In genomic region chr9:115442054-115442453, GRCh38 we compare ENCODE assay signal across 22 cellular contexts.
DNase-seq lines count a peak whose midpoint lies in the region; ATAC-seq and TF ChIP-seq lines count a peak whose summit lies in the region.
"Had no signal": no experiment of that assay in that cellular context is flagged by ENCODE, and none has a peak within 500 bp of the region (broad histone marks: within the 10 kb centered on the region; RNA-seq: fewer than 3 reads in every experiment).

No MANE protein-coding gene starts in this region.

- intact Hi-C loops in esophagus squamous epithelium (cut with DNase I): no loop called here

- TF ChIP-seq CTCF in esophagus squamous epithelium (IDR thresholded peaks at IDR 0.05): no peak

- H3K9me3 ChIP-seq in adipocyte (ENCODE audit: control insufficient read depth, low read length) (no peaks in the 10 kb centered on the region), esophagus squamous epithelium (no peaks in the 10 kb centered on the region), stomach smooth muscle (ENCODE audit: control insufficient read depth in 2 of 2, low read length in 2 of 2) (no peaks in the 10 kb centered on the region)
- H3K9me3 ChIP-seq: BLaER1, spleen had no signal

- H3K9ac ChIP-seq in adipocyte (ENCODE audit: low read length): peak overlapping the region; percentile 7
- H3K9ac ChIP-seq in stomach smooth muscle (ENCODE audit: low read length in 2 of 2): no peak overlapping the region
- H3K9ac ChIP-seq: BLaER1 had no signal

- TF ChIP-seq POLR2A in esophagus squamous epithelium (IDR thresholded peaks at IDR 0.05): no peak

- no peaks in the 10 kb centered on the region for H3K36me3 ChIP-seq in adipocyte (ENCODE audit: control insufficient read depth, insufficient read depth, low read length, severe bottlenecking)
- no peaks in the 10 kb centered on the region for H3K36me3 ChIP-seq in esophagus squamous epithelium
- no peaks in the 10 kb centered on the region for H3K36me3 ChIP-seq in stomach smooth muscle (ENCODE audit: control insufficient read depth in 2 of 2, insufficient read depth in 2 of 2, low read length in 2 of 2)
- H3K36me3 ChIP-seq: BLaER1, spleen had no signal

- no peaks in the 10 kb centered on the region for H3K27me3 ChIP-seq in adipocyte (replicated peaks; ENCODE audit: control insufficient read depth, insufficient read depth, low read length)
- H3K27me3 ChIP-seq in esophagus squamous epithelium: no peaks in the 10 kb centered on the region
- H3K27me3 ChIP-seq in stomach smooth muscle (ENCODE audit: control insufficient read depth in 1 of 2, insufficient read depth in 2 of 2, low read length in 2 of 2): no peaks in the 10 kb centered on the region
- H3K27me3 ChIP-seq: BLaER1, spleen had no signal

- ATAC-seq in GM19463 (IDR thresholded peaks at IDR 0.05; ENCODE audit: unreplicated experiment): no peak
- ATAC-seq: GM12878; naive thymus-derived CD8-positive, alpha-beta T cell had no signal

- DNase-seq in adipocyte (ENCODE audit: low read depth) (peak; percentile 56), esophagus squamous epithelium (lab: John Stamatoyannopoulos, UW) (no peak), kidney glomerular epithelial cell (lab: John Stamatoyannopoulos, UW) (peak; percentile 81), NOMO-1 treated with DMSO at 0.1 percent for 48 hours (lab: John Stamatoyannopoulos, UW; ENCODE audit: unreplicated experiment) (no peak), foreskin melanocyte (no peak), NCI-H345 treated with DMSO at 0.1 percent for 48 hours (lab: John Stamatoyannopoulos, UW; ENCODE audit: unreplicated experiment) (no peak)
- DNase-seq: activated CD4-positive, CD25-positive, alpha-beta regulatory T cell treated with anti-CD3 and anti-CD28 coated beads, Interleukin-2, amount 50 U/mL, for 72 hours; central memory CD4-positive, alpha-beta T cell; effector memory CD4-positive, alpha-beta T cell; GF-D8; naive thymus-derived CD8-positive, alpha-beta T cell; NCI-H1105 treated with DMSO at 0.1 percent for 48 hours; NCI-H82; PC-9; posterior cingulate gyrus; spleen; T1000 had no signal

- H3K27ac ChIP-seq in esophagus squamous epithelium (peak overlapping the region in 3 of 4 donors; percentile 24 to 58 (median 45)), stomach smooth muscle (ENCODE audit: low read length) (peak overlapping the region; percentile 4)
- H3K27ac ChIP-seq: BLaER1, PC-9, SK-N-MC, spleen had no signal

- 63 to 67% methylated on average over 4 of the region's 4 CpGs for WGBS in esophagus squamous epithelium, 2 donors

- H3K4me1 ChIP-seq in adipocyte (ENCODE audit: control insufficient read depth, insufficient read depth, low read length) (peaks cover 31% of the 10 kb centered on the region), esophagus squamous epithelium (peaks cover 0 to 5% (median 4%) of the 10 kb centered on the region in 3 donors), stomach smooth muscle (ENCODE audit: control insufficient read depth, insufficient read depth, low read length) (peaks cover 5% of the 10 kb centered on the region)
- H3K4me1 ChIP-seq: spleen had no signal

- no peak overlapping the region for H3K4me3 ChIP-seq in adipocyte (ENCODE audit: low read length)
- H3K4me3 ChIP-seq in esophagus squamous epithelium: no peak overlapping the region
- no peak overlapping the region for H3K4me3 ChIP-seq in stomach smooth muscle (ENCODE audit: low read length in 2 of 2)
- H3K4me3 ChIP-seq: BLaER1, GM12878, PC-9, SK-N-MC, spleen had no signal

Comparison
In these comparisons a context has a peak if more than half of its experiments do, and no peak if none do; other contexts are left out.
1. DNase-seq: peak in adipocyte (single experiment) and kidney glomerular epithelial cell (single experiment); none in esophagus squamous epithelium (single experiment), NOMO-1 treated with DMSO at 0.1 percent for 48 hours (single experiment), foreskin melanocyte (single experiment) and NCI-H345 treated with DMSO at 0.1 percent for 48 hours (single experiment).